1 cellular context compared by ENCODE assay signal in the genomic region with DNA sequence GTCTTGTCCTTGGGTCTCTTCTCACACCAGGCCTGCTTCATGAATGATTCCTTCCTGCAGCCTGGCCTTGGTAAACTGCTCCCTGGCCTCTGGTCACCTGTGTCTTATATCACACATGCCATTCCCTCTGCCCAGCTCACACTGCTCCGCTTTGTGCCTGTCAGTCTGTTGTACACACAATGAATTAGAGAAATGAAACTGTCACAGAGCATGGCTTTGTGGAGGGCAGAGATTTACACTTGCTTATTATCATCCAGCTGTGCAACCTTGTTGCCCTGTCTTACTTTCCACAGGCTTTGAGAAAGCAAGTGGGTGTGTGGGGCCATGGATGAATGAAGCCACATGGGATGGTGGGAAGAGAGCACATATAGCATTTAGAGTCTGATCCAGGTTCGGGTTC.
TF ChIP-seq lines count a peak whose summit lies in the region.

No MANE protein-coding gene starts in this region.

TF ChIP-seq in HepG2, 621 proteins besides CTCF, POLR2A, EP300 and RAD21:
- TF ChIP-seq, protein P1, sequence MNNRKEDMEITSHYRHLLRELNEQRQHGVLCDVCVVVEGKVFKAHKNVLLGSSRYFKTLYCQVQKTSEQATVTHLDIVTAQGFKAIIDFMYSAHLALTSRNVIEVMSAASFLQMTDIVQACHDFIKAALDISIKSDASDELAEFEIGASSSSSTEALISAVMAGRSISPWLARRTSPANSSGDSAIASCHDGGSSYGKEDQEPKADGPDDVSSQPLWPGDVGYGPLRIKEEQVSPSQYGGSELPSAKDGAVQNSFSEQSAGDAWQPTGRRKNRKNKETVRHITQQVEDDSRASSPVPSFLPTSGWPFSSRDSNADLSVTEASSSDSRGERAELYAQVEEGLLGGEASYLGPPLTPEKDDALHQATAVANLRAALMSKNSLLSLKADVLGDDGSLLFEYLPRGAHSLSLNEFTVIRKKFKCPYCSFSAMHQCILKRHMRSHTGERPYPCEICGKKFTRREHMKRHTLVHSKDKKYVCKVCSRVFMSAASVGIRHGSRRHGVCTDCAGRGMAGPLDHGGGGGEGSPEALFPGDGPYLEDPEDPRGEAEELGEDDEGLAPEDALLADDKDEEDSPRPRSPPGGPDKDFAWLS (CRISPR knock-in tag; IDR thresholded peaks at IDR 0.05; ENCODE audit: borderline replicate concordance), result no peak
- no peak for TF ChIP-seq ZNF75D (CRISPR knock-in tag; IDR thresholded peaks at IDR 0.05; ENCODE audit: borderline replicate concordance)
- TF ChIP-seq ZNF674 (CRISPR knock-in tag; IDR thresholded peaks at IDR 0.05; ENCODE audit: low read depth), result no peak
- TF ChIP-seq, protein P2, sequence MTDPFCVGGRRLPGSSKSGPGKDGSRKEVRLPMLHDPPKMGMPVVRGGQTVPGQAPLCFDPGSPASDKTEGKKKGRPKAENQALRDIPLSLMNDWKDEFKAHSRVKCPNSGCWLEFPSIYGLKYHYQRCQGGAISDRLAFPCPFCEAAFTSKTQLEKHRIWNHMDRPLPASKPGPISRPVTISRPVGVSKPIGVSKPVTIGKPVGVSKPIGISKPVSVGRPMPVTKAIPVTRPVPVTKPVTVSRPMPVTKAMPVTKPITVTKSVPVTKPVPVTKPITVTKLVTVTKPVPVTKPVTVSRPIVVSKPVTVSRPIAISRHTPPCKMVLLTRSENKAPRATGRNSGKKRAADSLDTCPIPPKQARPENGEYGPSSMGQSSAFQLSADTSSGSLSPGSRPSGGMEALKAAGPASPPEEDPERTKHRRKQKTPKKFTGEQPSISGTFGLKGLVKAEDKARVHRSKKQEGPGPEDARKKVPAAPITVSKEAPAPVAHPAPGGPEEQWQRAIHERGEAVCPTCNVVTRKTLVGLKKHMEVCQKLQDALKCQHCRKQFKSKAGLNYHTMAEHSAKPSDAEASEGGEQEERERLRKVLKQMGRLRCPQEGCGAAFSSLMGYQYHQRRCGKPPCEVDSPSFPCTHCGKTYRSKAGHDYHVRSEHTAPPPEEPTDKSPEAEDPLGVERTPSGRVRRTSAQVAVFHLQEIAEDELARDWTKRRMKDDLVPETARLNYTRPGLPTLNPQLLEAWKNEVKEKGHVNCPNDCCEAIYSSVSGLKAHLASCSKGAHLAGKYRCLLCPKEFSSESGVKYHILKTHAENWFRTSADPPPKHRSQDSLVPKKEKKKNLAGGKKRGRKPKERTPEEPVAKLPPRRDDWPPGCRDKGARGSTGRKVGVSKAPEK (CRISPR knock-in tag; IDR thresholded peaks at IDR 0.05; ENCODE audit: borderline replicate concordance), result no peak
- TF ChIP-seq ZNF577 (CRISPR knock-in tag; IDR thresholded peaks at IDR 0.05; ENCODE audit: borderline replicate concordance, low read depth), result no peak
- TF ChIP-seq ZNF543 (CRISPR knock-in tag; IDR thresholded peaks at IDR 0.05), result no peak
- no peak for TF ChIP-seq ATF1 (CRISPR knock-in tag; IDR thresholded peaks at IDR 0.05)
- no peak for TF ChIP-seq ZSCAN30 (CRISPR knock-in tag; IDR thresholded peaks at IDR 0.05)
- no peak for TF ChIP-seq SMAD3 (CRISPR knock-in tag; IDR thresholded peaks at IDR 0.05)
- TF ChIP-seq, protein P3, sequence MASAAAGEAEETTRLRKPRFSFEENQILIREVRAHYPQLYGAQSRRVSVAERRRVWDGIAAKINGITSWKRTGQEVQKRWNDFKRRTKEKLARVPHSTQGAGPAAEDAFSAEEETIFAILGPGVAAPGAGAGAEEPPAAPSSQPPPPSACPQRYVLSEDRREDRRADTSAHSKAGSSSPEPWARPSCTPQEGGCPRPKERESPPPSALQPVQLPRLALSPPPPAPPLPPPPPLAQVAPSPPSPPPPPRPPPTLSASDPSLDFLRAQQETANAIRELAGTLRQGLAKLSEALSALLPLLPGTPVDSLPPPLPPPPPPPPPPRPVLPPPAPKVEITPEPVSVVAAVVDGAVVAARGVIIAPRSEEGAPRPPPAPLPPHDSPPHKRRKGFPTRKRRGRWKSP (CRISPR knock-in tag; IDR thresholded peaks at IDR 0.05), result 0 out of 2 replicates have a peak, but pooled peaks have one; percentile 10
- TF ChIP-seq, protein P4, sequence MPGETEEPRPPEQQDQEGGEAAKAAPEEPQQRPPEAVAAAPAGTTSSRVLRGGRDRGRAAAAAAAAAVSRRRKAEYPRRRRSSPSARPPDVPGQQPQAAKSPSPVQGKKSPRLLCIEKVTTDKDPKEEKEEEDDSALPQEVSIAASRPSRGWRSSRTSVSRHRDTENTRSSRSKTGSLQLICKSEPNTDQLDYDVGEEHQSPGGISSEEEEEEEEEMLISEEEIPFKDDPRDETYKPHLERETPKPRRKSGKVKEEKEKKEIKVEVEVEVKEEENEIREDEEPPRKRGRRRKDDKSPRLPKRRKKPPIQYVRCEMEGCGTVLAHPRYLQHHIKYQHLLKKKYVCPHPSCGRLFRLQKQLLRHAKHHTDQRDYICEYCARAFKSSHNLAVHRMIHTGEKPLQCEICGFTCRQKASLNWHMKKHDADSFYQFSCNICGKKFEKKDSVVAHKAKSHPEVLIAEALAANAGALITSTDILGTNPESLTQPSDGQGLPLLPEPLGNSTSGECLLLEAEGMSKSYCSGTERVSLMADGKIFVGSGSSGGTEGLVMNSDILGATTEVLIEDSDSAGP (CRISPR knock-in tag; IDR thresholded peaks at IDR 0.05; ENCODE audit: borderline replicate concordance), result 0 out of 2 replicates have a peak, but pooled peaks have one; percentile 16
- TF ChIP-seq, protein P5, sequence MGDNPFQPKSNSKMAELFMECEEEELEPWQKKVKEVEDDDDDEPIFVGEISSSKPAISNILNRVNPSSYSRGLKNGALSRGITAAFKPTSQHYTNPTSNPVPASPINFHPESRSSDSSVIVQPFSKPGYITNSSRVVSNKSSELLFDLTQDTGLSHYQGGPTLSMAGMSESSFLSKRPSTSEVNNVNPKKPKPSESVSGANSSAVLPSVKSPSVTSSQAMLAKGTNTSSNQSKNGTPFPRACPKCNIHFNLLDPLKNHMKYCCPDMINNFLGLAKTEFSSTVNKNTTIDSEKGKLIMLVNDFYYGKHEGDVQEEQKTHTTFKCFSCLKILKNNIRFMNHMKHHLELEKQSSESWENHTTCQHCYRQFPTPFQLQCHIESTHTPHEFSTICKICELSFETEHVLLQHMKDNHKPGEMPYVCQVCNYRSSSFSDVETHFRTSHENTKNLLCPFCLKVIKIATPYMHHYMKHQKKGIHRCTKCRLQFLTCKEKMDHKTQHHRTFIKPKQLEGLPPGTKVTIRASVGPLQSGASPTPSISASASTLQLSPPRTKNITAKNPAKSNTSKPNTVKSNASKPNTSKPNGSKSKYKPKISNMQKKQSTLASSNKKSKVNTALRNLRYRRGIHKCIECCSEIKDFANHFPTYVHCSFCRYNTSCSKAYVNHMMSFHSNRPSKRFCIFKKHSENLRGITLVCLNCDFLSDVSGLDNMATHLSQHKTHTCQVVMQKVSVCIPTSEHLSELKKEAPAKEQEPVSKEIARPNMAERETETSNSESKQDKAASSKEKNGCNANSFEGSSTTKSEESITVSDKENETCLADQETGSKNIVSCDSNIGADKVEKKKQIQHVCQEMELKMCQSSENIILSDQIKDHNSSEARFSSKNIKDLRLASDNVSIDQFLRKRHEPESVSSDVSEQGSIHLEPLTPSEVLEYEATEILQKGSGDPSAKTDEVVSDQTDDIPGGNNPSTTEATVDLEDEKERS (CRISPR knock-in tag; IDR thresholded peaks at IDR 0.05), result 0 out of 2 replicates have a peak, but pooled peaks have one; percentile 11
- TF ChIP-seq, protein P6, sequence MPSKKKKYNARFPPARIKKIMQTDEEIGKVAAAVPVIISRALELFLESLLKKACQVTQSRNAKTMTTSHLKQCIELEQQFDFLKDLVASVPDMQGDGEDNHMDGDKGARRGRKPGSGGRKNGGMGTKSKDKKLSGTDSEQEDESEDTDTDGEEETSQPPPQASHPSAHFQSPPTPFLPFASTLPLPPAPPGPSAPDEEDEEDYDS (CRISPR knock-in tag; IDR thresholded peaks at IDR 0.05), result no peak
- no peak for TF ChIP-seq NR2F6 (IDR thresholded peaks at IDR 0.05)
- TF ChIP-seq NR2F6 (CRISPR knock-in tag; IDR thresholded peaks at IDR 0.05), result no peak
- TF ChIP-seq, protein P7, sequence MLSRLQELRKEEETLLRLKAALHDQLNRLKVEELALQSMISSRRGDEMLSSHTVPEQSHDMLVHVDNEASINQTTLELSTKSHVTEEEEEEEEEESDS (CRISPR knock-in tag; IDR thresholded peaks at IDR 0.05; ENCODE audit: borderline replicate concordance), result no peak
- no peak for TF ChIP-seq ZFY (CRISPR knock-in tag; IDR thresholded peaks at IDR 0.05)
